ENCODE assay signal across 32 cellular contexts in the genomic region with DNA sequence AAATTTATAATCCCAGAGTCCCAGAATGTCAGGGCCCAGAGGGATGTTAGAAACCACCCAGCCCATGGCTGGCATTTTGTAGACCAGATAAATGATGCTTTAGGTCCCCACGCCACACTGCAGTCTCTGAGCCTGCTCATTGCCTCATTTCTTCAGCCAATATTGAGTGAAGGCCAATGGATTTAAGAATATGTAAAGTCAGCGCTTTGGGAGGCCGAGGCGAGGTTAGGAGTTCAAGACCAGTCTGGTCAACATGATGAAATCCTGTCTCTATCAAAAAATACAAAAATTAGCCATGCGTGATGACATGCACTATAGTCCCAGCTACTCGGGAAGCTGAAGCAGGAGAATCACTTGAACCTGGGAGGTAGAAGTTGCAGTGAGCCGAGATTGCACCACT. TPM values are rescaled to one million over a fixed set of nuclear protein-coding genes. Genes with fewer than 3 reads are reported as not detected.
"Had no signal": no experiment of that assay in that cellular context is flagged by ENCODE, and none has a peak within 500 bp of the region (broad histone marks: within the 10 kb centered on the region; RNA-seq: fewer than 3 reads in every experiment).

No MANE protein-coding gene starts in this region.

- H3K4me1 Mint-ChIP-seq: activated CD4-positive, alpha-beta T cell treated with anti-CD3 and anti-CD28 coated beads for 36 hours; activated CD4-positive, alpha-beta T cell treated with anti-CD3 and anti-CD28 coated beads, Interleukin-2, amount 10 ng/mL, durations not matched to agents 24 days and 14 days; activated CD8-positive, alpha-beta memory T cell treated with anti-CD3 and anti-CD28 coated beads, Interleukin-2, amount 10 ng/mL, durations not matched to agents 7 days and 5 days; activated naive CD4-positive, alpha-beta T cell treated with anti-CD3 and anti-CD28 coated beads, Interleukin-2, amount 10 ng/mL, durations not matched to agents 7 days and 5 days had no signal

- H3K4me3 ChIP-seq: colonic mucosa, esophagus squamous epithelium, gastroesophageal sphincter, heart right ventricle had no signal

- H3K9me3 ChIP-seq: colonic mucosa, esophagus squamous epithelium, gastroesophageal sphincter, heart right ventricle had no signal

- ATAC-seq: activated CD4-positive, alpha-beta T cell treated with anti-CD3 and anti-CD28 coated beads for 36 hours; activated CD8-positive, alpha-beta memory T cell treated with anti-CD3 and anti-CD28 coated beads, Interleukin-2, amount 10 ng/mL, durations not matched to agents 7 days and 5 days; activated CD8-positive, alpha-beta T cell treated with anti-CD3 and anti-CD28 coated beads, Interleukin-2, amount 10 ng/mL, durations not matched to agents 7 days and 5 days; gastroesophageal sphincter; heart right ventricle had no signal

- H3K27ac Mint-ChIP-seq: activated CD4-positive, alpha-beta memory T cell treated with anti-CD3 and anti-CD28 coated beads for 36 hours; activated CD4-positive, alpha-beta T cell treated with anti-CD3 and anti-CD28 coated beads for 36 hours; activated CD4-positive, alpha-beta T cell treated with anti-CD3 and anti-CD28 coated beads, Interleukin-2, amount 10 ng/mL, durations not matched to agents 24 days and 14 days; activated CD8-positive, alpha-beta memory T cell treated with anti-CD3 and anti-CD28 coated beads, Interleukin-2, amount 10 ng/mL, durations not matched to agents 7 days and 5 days; activated CD8-positive, alpha-beta T cell treated with anti-CD3 and anti-CD28 coated beads, Interleukin-2, amount 10 ng/mL, durations not matched to agents 7 days and 5 days; activated naive CD4-positive, alpha-beta T cell treated with anti-CD3 and anti-CD28 coated beads, Interleukin-2, amount 10 ng/mL, durations not matched to agents 7 days and 5 days; activated naive CD8-positive, alpha-beta T cell; activated T-helper 1 cell treated with anti-CD3 and anti-CD28 coated beads, Interleukin-12 subunit alpha, Interleukin-12 subunit beta, Interleukin-2, Interleukin-4 antibody, amounts not matched to agents 30 ng/mL and 10 ng/mL and 1 ng/mL, durations not matched to agents 14 hours and 24 hours and 36 hours; activated T-helper 2 cell treated with anti-CD3 and anti-CD28 coated beads, Interferon-gamma antibody, Interleukin-2, Interleukin-4, amounts not matched to agents 10 μg/mL and 5 μg/mL and 100 μg/mL, durations not matched to agents 14 hours and 24 hours and 36 hours had no signal

- H3K27me3 ChIP-seq: colonic mucosa had no signal

- DNase-seq: activated CD4-positive, alpha-beta memory T cell treated with anti-CD3 and anti-CD28 coated beads for 36 hours; activated CD4-positive, alpha-beta T cell treated with anti-CD3 and anti-CD28 coated beads for 36 hours; activated CD4-positive, alpha-beta T cell treated with anti-CD3 and anti-CD28 coated beads, Interleukin-2, amount 10 ng/mL, durations not matched to agents 24 days and 14 days; activated CD4-positive, CD25-positive, alpha-beta regulatory T cell; activated CD4-positive, CD25-positive, alpha-beta regulatory T cell treated with anti-CD3 and anti-CD28 coated beads, Interleukin-2, amount 50 U/mL, for 72 hours; activated CD8-positive, alpha-beta memory T cell treated with anti-CD3 and anti-CD28 coated beads, Interleukin-2, amount 10 ng/mL, durations not matched to agents 7 days and 5 days; activated CD8-positive, alpha-beta memory T cell treated with anti-CD3 and anti-CD28 coated beads, Interleukin-2, amount 50 U/mL, for 4 hours; activated CD8-positive, alpha-beta T cell treated with anti-CD3 and anti-CD28 coated beads, Interleukin-2, amount 10 ng/mL, durations not matched to agents 7 days and 5 days; activated effector memory CD4-positive, alpha-beta T cell treated with anti-CD3 and anti-CD28 coated beads, Interleukin-2, amount 50 U/mL, for 16 hours; activated naive CD4-positive, alpha-beta T cell treated with anti-CD3 and anti-CD28 coated beads, Interleukin-2, amount 10 ng/mL, durations not matched to agents 7 days and 5 days; activated T-cell treated with anti-CD3 and anti-CD28 coated beads, Interleukin-2, amount 50 U/mL, for 1 hour; activated T-cell treated with anti-CD3 and anti-CD28 coated beads, Interleukin-2, amount 50 U/mL, for 48 hours; amniotic stem cell; anterior cingulate cortex; central memory CD4-positive, alpha-beta T cell; cerebellar nuclear complex; colonic mucosa; effector CD8-positive, alpha-beta T cell; esophagus squamous epithelium; foreskin melanocyte; heart right ventricle; T-helper 2 cell had no signal

- H3K4me3 Mint-ChIP-seq: activated CD4-positive, alpha-beta memory T cell treated with anti-CD3 and anti-CD28 coated beads for 36 hours; activated CD4-positive, alpha-beta T cell treated with anti-CD3 and anti-CD28 coated beads for 36 hours; activated CD4-positive, alpha-beta T cell treated with anti-CD3 and anti-CD28 coated beads, Interleukin-2, amount 10 ng/mL, durations not matched to agents 24 days and 14 days; activated CD8-positive, alpha-beta memory T cell treated with anti-CD3 and anti-CD28 coated beads, Interleukin-2, amount 10 ng/mL, durations not matched to agents 7 days and 5 days; activated CD8-positive, alpha-beta T cell treated with anti-CD3 and anti-CD28 coated beads, Interleukin-2, amount 10 ng/mL, durations not matched to agents 7 days and 5 days; activated naive CD4-positive, alpha-beta T cell treated with anti-CD3 and anti-CD28 coated beads, Interleukin-2, amount 10 ng/mL, durations not matched to agents 7 days and 5 days; activated naive CD8-positive, alpha-beta T cell; activated T-helper 1 cell treated with anti-CD3 and anti-CD28 coated beads, Interleukin-12 subunit alpha, Interleukin-12 subunit beta, Interleukin-2, Interleukin-4 antibody, amounts not matched to agents 30 ng/mL and 10 ng/mL and 1 ng/mL, durations not matched to agents 14 hours and 24 hours and 36 hours had no signal

- H3K27ac ChIP-seq: colonic mucosa, epithelial cell of prostate, esophagus squamous epithelium, gastroesophageal sphincter, heart right ventricle had no signal

- H3K4me1 ChIP-seq: colonic mucosa, esophagus squamous epithelium, gastroesophageal sphincter had no signal

- H3K9me3 Mint-ChIP-seq: activated CD4-positive, alpha-beta memory T cell treated with anti-CD3 and anti-CD28 coated beads for 36 hours; activated CD4-positive, alpha-beta T cell treated with anti-CD3 and anti-CD28 coated beads, Interleukin-2, amount 10 ng/mL, durations not matched to agents 24 days and 14 days; activated naive CD4-positive, alpha-beta T cell treated with anti-CD3 and anti-CD28 coated beads, Interleukin-2, amount 10 ng/mL, durations not matched to agents 7 days and 5 days; activated T-helper 1 cell treated with anti-CD3 and anti-CD28 coated beads, Interleukin-12 subunit alpha, Interleukin-12 subunit beta, Interleukin-2, Interleukin-4 antibody, amounts not matched to agents 30 ng/mL and 10 ng/mL and 1 ng/mL, durations not matched to agents 14 hours and 24 hours and 36 hours; activated T-helper 2 cell treated with anti-CD3 and anti-CD28 coated beads, Interferon-gamma antibody, Interleukin-2, Interleukin-4, amounts not matched to agents 10 μg/mL and 5 μg/mL and 100 μg/mL, durations not matched to agents 14 hours and 24 hours and 36 hours had no signal

- H3K36me3 ChIP-seq: colonic mucosa, esophagus squamous epithelium, gastroesophageal sphincter, heart right ventricle had no signal

- H3K36me3 Mint-ChIP-seq: activated CD4-positive, alpha-beta memory T cell treated with anti-CD3 and anti-CD28 coated beads for 36 hours; activated CD8-positive, alpha-beta memory T cell treated with anti-CD3 and anti-CD28 coated beads, Interleukin-2, amount 10 ng/mL, durations not matched to agents 7 days and 5 days; activated naive CD4-positive, alpha-beta T cell treated with anti-CD3 and anti-CD28 coated beads, Interleukin-2, amount 10 ng/mL, durations not matched to agents 7 days and 5 days; activated naive CD8-positive, alpha-beta T cell had no signal

- FAIRE-seq: astrocyte, endometrium, endothelial cell of umbilical vein had no signal

RNA-seq across cellular contexts. Expression of gene ADRA1B, which starts 45.5 kb away (rescaled TPM):
- total RNA-seq: activated CD4-positive, alpha-beta memory T cell treated with anti-CD3 and anti-CD28 coated beads for 36 hours; activated CD4-positive, alpha-beta T cell treated with anti-CD3 and anti-CD28 coated beads for 36 hours; activated CD4-positive, alpha-beta T cell treated with anti-CD3 and anti-CD28 coated beads, Interleukin-2, amount 10 ng/mL, durations not matched to agents 24 days and 14 days; activated CD8-positive, alpha-beta memory T cell treated with anti-CD3 and anti-CD28 coated beads for 36 hours; activated CD8-positive, alpha-beta T cell treated with anti-CD3 and anti-CD28 coated beads, Interleukin-2, amount 10 ng/mL, durations not matched to agents 7 days and 5 days; activated T-helper 1 cell treated with anti-CD3 and anti-CD28 coated beads, Interleukin-12 subunit alpha, Interleukin-12 subunit beta, Interleukin-2, Interleukin-4 antibody, amounts not matched to agents 30 ng/mL and 10 ng/mL and 1 ng/mL, durations not matched to agents 14 hours and 24 hours and 36 hours; activated T-helper 2 cell treated with anti-CD3 and anti-CD28 coated beads, Interferon-gamma antibody, Interleukin-2, Interleukin-4, amounts not matched to agents 10 μg/mL and 5 μg/mL and 100 μg/mL, durations not matched to agents 14 hours and 24 hours and 36 hours; endothelial cell of umbilical vein; T-helper 1 cell treated with Interleukin-12 subunit alpha and Interleukin-12 subunit beta and Interleukin-4 antibody, amounts not matched to agents 30 ng/mL and 1 ng/mL, for 36 hours had no signal
